Comparison of ENCODE assay signal across 11 cellular contexts in the genomic region with DNA sequence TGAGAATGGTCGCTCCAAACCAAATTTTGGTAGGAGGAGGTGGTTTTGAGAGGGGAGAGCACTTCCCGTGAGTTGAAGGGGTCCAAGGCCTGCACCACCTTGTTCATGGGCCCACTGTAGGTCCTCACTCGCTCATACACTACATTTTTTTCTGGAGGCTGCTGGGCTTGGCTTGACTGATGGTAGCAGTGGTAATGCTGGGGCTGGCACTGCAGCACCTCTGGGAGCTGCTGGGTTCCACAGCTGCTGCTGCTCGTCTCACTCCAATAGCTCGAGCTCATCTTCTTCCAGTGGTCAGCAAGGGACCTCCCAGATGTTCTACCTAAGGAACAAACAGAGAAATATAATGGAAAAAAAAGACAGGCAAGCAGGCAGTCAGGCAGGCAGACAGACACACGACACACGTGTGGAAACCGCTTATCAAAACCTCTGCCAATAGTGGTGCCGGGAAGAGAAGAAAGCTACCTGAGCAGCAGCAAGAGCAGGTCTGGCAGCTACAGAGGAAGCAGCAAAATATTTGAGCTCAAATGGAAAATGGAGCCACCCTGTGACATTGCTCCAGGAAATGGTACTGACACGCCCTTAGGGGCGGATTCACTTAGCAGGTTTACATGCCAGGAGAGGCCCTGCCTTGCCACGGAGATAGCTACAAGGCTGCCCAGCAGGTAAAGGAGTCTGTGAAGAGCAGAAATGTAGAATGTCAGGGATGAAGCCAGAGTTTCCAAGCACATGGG. TPM values are rescaled to one million over a fixed set of nuclear protein-coding genes. Genes with fewer than 3 reads are reported as not detected.
DNase-seq lines count a peak whose midpoint lies in the region; ATAC-seq and TF ChIP-seq lines count a peak whose summit lies in the region.
"Had no signal": no experiment of that assay in that cellular context is flagged by ENCODE, and none has a peak within 500 bp of the region (broad histone marks: within the 10 kb centered on the region; RNA-seq: fewer than 3 reads in every experiment).

A gene with protein sequence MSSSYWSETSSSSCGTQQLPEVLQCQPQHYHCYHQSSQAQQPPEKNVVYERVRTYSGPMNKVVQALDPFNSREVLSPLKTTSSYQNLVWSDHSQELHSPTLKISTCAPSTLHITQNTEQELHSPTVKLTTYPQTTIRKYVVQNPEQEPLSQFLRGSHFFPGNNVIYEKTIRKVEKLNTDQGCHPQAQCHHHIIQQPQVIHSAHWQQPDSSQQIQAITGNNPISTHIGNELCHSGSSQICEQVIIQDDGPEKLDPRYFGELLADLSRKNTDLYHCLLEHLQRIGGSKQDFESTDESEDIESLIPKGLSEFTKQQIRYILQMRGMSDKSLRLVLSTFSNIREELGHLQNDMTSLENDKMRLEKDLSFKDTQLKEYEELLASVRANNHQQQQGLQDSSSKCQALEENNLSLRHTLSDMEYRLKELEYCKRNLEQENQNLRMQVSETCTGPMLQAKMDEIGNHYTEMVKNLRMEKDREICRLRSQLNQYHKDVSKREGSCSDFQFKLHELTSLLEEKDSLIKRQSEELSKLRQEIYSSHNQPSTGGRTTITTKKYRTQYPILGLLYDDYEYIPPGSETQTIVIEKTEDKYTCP (minus strand): TSS at position 492 of the 734 bp plus-strand sequence. CDS start 211 bp downstream, at position 281.

- no peaks in the 10 kb centered on the region for H3K4me1 Mint-ChIP-seq in activated naive CD4-positive, alpha-beta T cell treated with anti-CD3 and anti-CD28 coated beads, Interleukin-2, amount 10 ng/mL, durations not matched to agents 7 days and 5 days
- H3K4me1 Mint-ChIP-seq: activated CD4-positive, alpha-beta T cell treated with anti-CD3 and anti-CD28 coated beads, Interleukin-2, amount 10 ng/mL, durations not matched to agents 24 days and 14 days had no signal

- no peak within 1 kb of the TSS for H3K27ac Mint-ChIP-seq in activated naive CD4-positive, alpha-beta T cell treated with anti-CD3 and anti-CD28 coated beads, Interleukin-2, amount 10 ng/mL, durations not matched to agents 7 days and 5 days
- H3K27ac Mint-ChIP-seq: activated CD4-positive, alpha-beta T cell treated with anti-CD3 and anti-CD28 coated beads, Interleukin-2, amount 10 ng/mL, durations not matched to agents 24 days and 14 days had no signal

- no peaks in the 10 kb centered on the region for H3K36me3 Mint-ChIP-seq in activated naive CD4-positive, alpha-beta T cell treated with anti-CD3 and anti-CD28 coated beads, Interleukin-2, amount 10 ng/mL, durations not matched to agents 7 days and 5 days

- no peaks in the 10 kb centered on the region for H3K4me1 ChIP-seq in lower lobe of right lung
- H3K4me1 ChIP-seq: uterus had no signal

- H3K4me3 Mint-ChIP-seq in activated naive CD4-positive, alpha-beta T cell treated with anti-CD3 and anti-CD28 coated beads, Interleukin-2, amount 10 ng/mL, durations not matched to agents 7 days and 5 days: no peak within 1 kb of the TSS
- H3K4me3 Mint-ChIP-seq: activated CD4-positive, alpha-beta T cell treated with anti-CD3 and anti-CD28 coated beads, Interleukin-2, amount 10 ng/mL, durations not matched to agents 24 days and 14 days had no signal

- ATAC-seq in HG03571 (IDR thresholded peaks at IDR 0.05; ENCODE audit: unreplicated experiment) (peak; percentile 78), lower lobe of right lung (no peak)

- no peaks in the 10 kb centered on the region for H3K9me3 ChIP-seq in lower lobe of right lung
- H3K9me3 ChIP-seq: uterus had no signal

- H3K27me3 Mint-ChIP-seq in activated naive CD4-positive, alpha-beta T cell treated with anti-CD3 and anti-CD28 coated beads, Interleukin-2, amount 10 ng/mL, durations not matched to agents 7 days and 5 days: no peaks in the 10 kb centered on the region
- H3K27me3 Mint-ChIP-seq: activated CD4-positive, alpha-beta T cell treated with anti-CD3 and anti-CD28 coated beads, Interleukin-2, amount 10 ng/mL, durations not matched to agents 24 days and 14 days had no signal

- TF ChIP-seq CTCF in lower lobe of right lung (IDR thresholded peaks at IDR 0.05) (no peak), GM10266 (IDR thresholded peaks at IDR 0.05; ENCODE audit: control insufficient read depth, insufficient read depth, low read depth, missing control alignments) (no peak)

- H3K27ac ChIP-seq in lower lobe of right lung: no peak within 1 kb of the TSS
- H3K27ac ChIP-seq: uterus had no signal

- H3K9me3 Mint-ChIP-seq in activated naive CD4-positive, alpha-beta T cell treated with anti-CD3 and anti-CD28 coated beads, Interleukin-2, amount 10 ng/mL, durations not matched to agents 7 days and 5 days: no peaks in the 10 kb centered on the region
- H3K9me3 Mint-ChIP-seq: activated CD4-positive, alpha-beta T cell treated with anti-CD3 and anti-CD28 coated beads, Interleukin-2, amount 10 ng/mL, durations not matched to agents 24 days and 14 days had no signal

- no peaks in the 10 kb centered on the region for H3K27me3 ChIP-seq in lower lobe of right lung (ENCODE audit: low read depth)
- H3K27me3 ChIP-seq: uterus had no signal

- H3K4me3 ChIP-seq in lower lobe of right lung: no peak within 1 kb of the TSS
- H3K4me3 ChIP-seq: uterus had no signal

- CTCF ChIA-PET in activated naive CD4-positive, alpha-beta T cell treated with anti-CD3 and anti-CD28 coated beads, Interleukin-2, amount 10 ng/mL, durations not matched to agents 7 days and 5 days (lab: Charles Lee): no interaction called here

- intact Hi-C loops in lower lobe of right lung (cut with DNase I): no loop called here

- DNase-seq in ELF-1 (ENCODE audit: low read depth, low spot score): peak; percentile 43
- DNase-seq in SW480 (ENCODE audit: low spot score): peak; percentile 71
- DNase-seq in lower lobe of right lung: peak; percentile 20
- no peak for DNase-seq in medulla oblongata (ENCODE audit: extremely low spot score)
- no peak for DNase-seq in activated naive CD4-positive, alpha-beta T cell treated with anti-CD3 and anti-CD28 coated beads, Interleukin-2, amount 10 ng/mL, durations not matched to agents 7 days and 5 days
- no peak for DNase-seq in DMS79 (lab: John Stamatoyannopoulos, UW)
- no peak for DNase-seq in GM10266 (ENCODE audit: extremely low spot score)
- DNase-seq: activated CD4-positive, alpha-beta T cell treated with anti-CD3 and anti-CD28 coated beads, Interleukin-2, amount 10 ng/mL, durations not matched to agents 24 days and 14 days; NCI-H446; uterus had no signal

- H3K36me3 ChIP-seq in lower lobe of right lung: no peaks in the 10 kb centered on the region
- H3K36me3 ChIP-seq: uterus had no signal

RNA-seq across cellular contexts. Expression of the gene that starts here (rescaled TPM):
- total RNA-seq in lower lobe of right lung: 2.5 TPM
- total RNA-seq: activated CD4-positive, alpha-beta T cell treated with anti-CD3 and anti-CD28 coated beads, Interleukin-2, amount 10 ng/mL, durations not matched to agents 24 days and 14 days had no signal

Comparison
In these comparisons a context has a peak if more than half of its experiments do, and no peak if none do; other contexts are left out.
1. DNase-seq: peak in ELF-1 (single experiment), SW480 (single experiment) and lower lobe of right lung (single experiment); none in medulla oblongata (single experiment), activated naive CD4-positive, alpha-beta T cell treated with anti-CD3 and anti-CD28 coated beads, Interleukin-2, amount 10 ng/mL, durations not matched to agents 7 days and 5 days (single experiment), DMS79 (single experiment) and GM10266 (single experiment).